In the genomic region with DNA sequence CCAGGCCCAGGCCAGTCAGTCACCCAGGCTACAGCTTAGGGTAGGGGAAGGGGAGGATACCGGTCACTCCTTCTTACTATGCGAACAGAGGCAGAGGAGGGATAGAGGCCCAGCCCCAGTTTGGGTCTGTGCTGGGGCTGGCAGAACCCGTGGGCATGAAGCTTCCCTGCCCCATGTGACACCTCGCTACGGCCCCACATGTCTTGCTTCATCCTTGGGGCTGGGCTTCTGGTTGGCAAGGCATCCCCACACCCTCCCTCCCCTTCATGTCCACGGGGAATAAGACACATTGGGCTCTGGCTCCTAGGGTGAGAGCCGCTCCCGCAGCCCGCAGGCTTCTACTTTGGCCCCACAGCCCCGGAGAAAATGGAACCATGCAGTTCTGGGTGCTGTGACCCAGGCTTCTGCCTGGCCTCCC, we compare ENCODE assay signal across 10 cellular contexts. TPM values are rescaled to one million over a fixed set of nuclear protein-coding genes. Genes with fewer than 3 reads are reported as not detected.
DNase-seq lines count a peak whose midpoint lies in the region; ATAC-seq and TF ChIP-seq lines count a peak whose summit lies in the region.
"Had no signal": no experiment of that assay in that cellular context is flagged by ENCODE, and none has a peak within 500 bp of the region (broad histone marks: within the 10 kb centered on the region; RNA-seq: fewer than 3 reads in every experiment).

No MANE protein-coding gene starts in this region.

- H2AK9ac ChIP-seq in IMR-90 (replicated peaks; ENCODE audit: low read depth, low read length, poor library complexity): peak overlapping the region; percentile 95

- H3K27me3 ChIP-seq in IMR-90 (ENCODE audit: control insufficient read depth, insufficient read depth, low read length) (no peaks in the 10 kb centered on the region), mesenchymal stem cell (ENCODE audit: control insufficient read depth in 1 of 2, insufficient read depth in 1 of 2, low read length in 2 of 2) (no peaks in the 10 kb centered on the region), subcutaneous abdominal adipose tissue (ENCODE audit: control insufficient read depth in 5 of 5, insufficient read depth in 4 of 5, low read length in 5 of 5) (no peaks in the 10 kb centered on the region), A673 (replicated peaks; ENCODE audit: insufficient read depth, low read depth, low read length, poor library complexity) (no peaks in the 10 kb centered on the region)

- ATAC-seq in IMR-90 (ENCODE audit: low read depth): 0 out of 2 replicates have a peak, but pooled peaks have one; percentile 15
- ATAC-seq in GM21447 (IDR thresholded peaks at IDR 0.05; ENCODE audit: unreplicated experiment): no peak
- ATAC-seq: activated CD8-positive, alpha-beta memory T cell treated with anti-CD3 and anti-CD28 coated beads, Interleukin-2, amount 10 ng/mL, durations not matched to agents 7 days and 5 days had no signal

- POLR2A ChIA-PET in IMR-90 (lab: Charles Lee; ENCODE audit: unreplicated experiment) (interaction anchor here (2.1 kb wide), 1 partner anchor 171 kb away, joined by 14 read pairs; a partner anchor contains a TSS), A673 (lab: Charles Lee; ENCODE audit: low non-redundant PET) (no interaction called here)

- H3K18ac ChIP-seq in IMR-90 (ENCODE audit: low read depth, low read length) (peak overlapping the region; percentile 82), mesenchymal stem cell (ENCODE audit: low read depth in 1 of 2, low read length in 2 of 2) (peak overlapping the region; percentile 91 to 94)

- intact Hi-C loops in IMR-90 (cut with micrococcal nuclease) (loop anchor here (1.0 to 2.0 kb wide), 2 partner anchors 16 to 168 kb away; no protein-coding TSS in a partner anchor), A673 (cut with micrococcal nuclease; ENCODE audit: unreplicated experiment) (no loop called here)
- intact Hi-C loops in dendritic cell treated with granulocyte-macrophage colony-stimulating factor and Interleukin-4, amounts not matched to agents 40 ng/mL and 50 ng/mL, for 4 days (cut with micrococcal nuclease): loop anchor here (2.0 kb wide), 1 partner anchor 32 kb away; a partner anchor contains a TSS

- H4K8ac ChIP-seq in IMR-90 (ENCODE audit: low read depth in 2 of 2, low read length in 2 of 2): peak overlapping the region; percentile 95 to 96
- H4K8ac ChIP-seq in mesenchymal stem cell (ENCODE audit: low read length): peak overlapping the region; percentile 96

- H3K27ac ChIP-seq in IMR-90 (ENCODE audit: insufficient read depth, low read length) (peak overlapping the region; percentile 91), mesenchymal stem cell (ENCODE audit: low read length, poor library complexity, severe bottlenecking) (peak overlapping the region; percentile 73), subcutaneous abdominal adipose tissue (ENCODE audit: low read depth, low read length) (peak overlapping the region; percentile 99), A673 (ENCODE audit: low read depth, low read length, poor library complexity, severe bottlenecking) (no peak overlapping the region)

- no peak overlapping the region for H3K4me3 Mint-ChIP-seq in dendritic cell treated with granulocyte-macrophage colony-stimulating factor and Interleukin-4, amounts not matched to agents 40 ng/mL and 50 ng/mL, for 4 days
- H3K4me3 Mint-ChIP-seq: activated CD8-positive, alpha-beta memory T cell treated with anti-CD3 and anti-CD28 coated beads, Interleukin-2, amount 10 ng/mL, durations not matched to agents 7 days and 5 days had no signal

- in situ Hi-C loops in IMR-90 (cut with MboI; ENCODE audit: low sequenced_read_pairs): no loop called here

- H3K23ac ChIP-seq in IMR-90 (ENCODE audit: low read depth, low read length) (peak overlapping the region; percentile 82), mesenchymal stem cell (ENCODE audit: low read length in 2 of 2) (no peak overlapping the region)

- H3K9me3 ChIP-seq in IMR-90 (ENCODE audit: control insufficient read depth, insufficient read depth, low read length): no peaks in the 10 kb centered on the region
- no peaks in the 10 kb centered on the region for H3K9me3 ChIP-seq in mesenchymal stem cell (ENCODE audit: control insufficient read depth, low read length)
- no peaks in the 10 kb centered on the region for H3K9me3 ChIP-seq in subcutaneous abdominal adipose tissue (ENCODE audit: control insufficient read depth in 5 of 5, low read length in 5 of 5)
- H3K9me3 ChIP-seq in A673 (ENCODE audit: low read depth, low read length, poor library complexity, severe bottlenecking): no peaks in the 10 kb centered on the region

- peak overlapping the region; percentile 92 to 97 for H2BK12ac ChIP-seq in mesenchymal stem cell (ENCODE audit: low read length in 2 of 2)

- H4K91ac ChIP-seq in IMR-90 (ENCODE audit: insufficient read depth, low read depth, low read length): peak overlapping the region; percentile 95
- H4K91ac ChIP-seq in mesenchymal stem cell (ENCODE audit: low read length): peak overlapping the region; percentile 91

- H3K4me2 ChIP-seq in IMR-90 (ENCODE audit: low read depth, low read length): no peak overlapping the region
- no peak overlapping the region for H3K4me2 ChIP-seq in mesenchymal stem cell (ENCODE audit: low read length, poor library complexity, severe bottlenecking)

- H3K27ac Mint-ChIP-seq in dendritic cell treated with granulocyte-macrophage colony-stimulating factor and Interleukin-4, amounts not matched to agents 40 ng/mL and 50 ng/mL, for 4 days: peak overlapping the region; percentile 86
- H3K27ac Mint-ChIP-seq: activated CD8-positive, alpha-beta memory T cell treated with anti-CD3 and anti-CD28 coated beads, Interleukin-2, amount 10 ng/mL, durations not matched to agents 7 days and 5 days had no signal

- no peak for DNase-seq in IMR-90
- DNase-seq in mesenchymal stem cell: no peak
- DNase-seq in NCI-H187 (lab: John Stamatoyannopoulos, UW): no peak
- DNase-seq in T-helper 1 cell: no peak
- no peak for DNase-seq in A673 (ENCODE audit: low spot score)
- DNase-seq: activated CD8-positive, alpha-beta memory T cell treated with anti-CD3 and anti-CD28 coated beads, Interleukin-2, amount 10 ng/mL, durations not matched to agents 7 days and 5 days; NCI-H1930 had no signal

- peaks cover 56% of the 10 kb centered on the region for H3K4me1 Mint-ChIP-seq in dendritic cell treated with granulocyte-macrophage colony-stimulating factor and Interleukin-4, amounts not matched to agents 40 ng/mL and 50 ng/mL, for 4 days (ENCODE audit: low read depth)

- H3K36me3 ChIP-seq in IMR-90 (ENCODE audit: control insufficient read depth, insufficient read depth, low read length) (peaks cover 24% of the 10 kb centered on the region), mesenchymal stem cell (ENCODE audit: control insufficient read depth in 1 of 2, insufficient read depth in 2 of 2, low read depth in 1 of 2, low read length in 2 of 2) (peaks cover 38 to 44% of the 10 kb centered on the region in 2 experiments), subcutaneous abdominal adipose tissue (ENCODE audit: control insufficient read depth in 5 of 5, insufficient read depth in 5 of 5, low read length in 5 of 5) (peaks cover 0 to 40% (median 39%) of the 10 kb centered on the region in 5 donors), A673 (ENCODE audit: insufficient read depth, low read length, poor library complexity, severe bottlenecking) (no peaks in the 10 kb centered on the region)

- no peaks in the 10 kb centered on the region for H3K9me3 Mint-ChIP-seq in dendritic cell treated with granulocyte-macrophage colony-stimulating factor and Interleukin-4, amounts not matched to agents 40 ng/mL and 50 ng/mL, for 4 days

- H2BK5ac ChIP-seq in IMR-90 (ENCODE audit: low read depth, low read length, poor library complexity, severe bottlenecking) (peak overlapping the region; percentile 90), mesenchymal stem cell (ENCODE audit: low read depth, low read length, poor library complexity, severe bottlenecking) (peak overlapping the region; percentile 20)

- no peaks in the 10 kb centered on the region for H3K27me3 Mint-ChIP-seq in dendritic cell treated with granulocyte-macrophage colony-stimulating factor and Interleukin-4, amounts not matched to agents 40 ng/mL and 50 ng/mL, for 4 days
- H3K27me3 Mint-ChIP-seq: activated CD8-positive, alpha-beta memory T cell treated with anti-CD3 and anti-CD28 coated beads, Interleukin-2, amount 10 ng/mL, durations not matched to agents 7 days and 5 days had no signal

- H3K79me1 ChIP-seq in IMR-90 (ENCODE audit: low read depth in 1 of 2, low read length in 2 of 2) (peaks cover 0 to 18% of the 10 kb centered on the region in 2 experiments; a peak in 1 of 4 replicates), mesenchymal stem cell (replicated peaks; ENCODE audit: low read length, poor library complexity, severe bottlenecking) (peaks cover 2% of the 10 kb centered on the region)

- peak overlapping the region; percentile 51 for H3K14ac ChIP-seq in IMR-90 (replicated peaks; ENCODE audit: low read depth, low read length)
- peak overlapping the region in 1 of 2 experiments; percentile 46 for H3K14ac ChIP-seq in mesenchymal stem cell (ENCODE audit: low read length in 2 of 2)

- H2BK120ac ChIP-seq in IMR-90 (ENCODE audit: low read depth, low read length) (peak overlapping the region; percentile 95), mesenchymal stem cell (ENCODE audit: low read depth, low read length) (peak overlapping the region; percentile 84)

- peak overlapping the region; percentile 83 for H4K5ac ChIP-seq in IMR-90 (ENCODE audit: low read depth, low read length)

- H2BK20ac ChIP-seq in IMR-90 (ENCODE audit: low read depth, low read length): peak overlapping the region; percentile 94

- CTCF ChIA-PET in IMR-90 (lab: Yijun Ruan, JAX): interaction anchor here (0.7 to 1.6 kb wide), 11 partner anchors 14 to 242 kb away, joined by 3 to 16 read pairs (median 4); a partner anchor contains a TSS
- CTCF ChIA-PET in A673 (lab: Charles Lee): no interaction called here

- no CpG with 5 or more reads among the region's 10 CpGs for WGBS in IMR-90 (ENCODE audit: extremely low coverage in 2 of 2, insufficient read length in 1 of 2), 2 experiments
- WGBS in mesenchymal stem cell: 94% methylated on average over 10 of the region's 10 CpGs

- H2AK5ac ChIP-seq in IMR-90 (ENCODE audit: low read depth, low read length) (peak overlapping the region; percentile 95), mesenchymal stem cell (ENCODE audit: low read length, severe bottlenecking) (peak overlapping the region; percentile 98)

- peaks cover 55% of the 10 kb centered on the region for H3K36me3 Mint-ChIP-seq in dendritic cell treated with granulocyte-macrophage colony-stimulating factor and Interleukin-4, amounts not matched to agents 40 ng/mL and 50 ng/mL, for 4 days (ENCODE audit: low read depth)
- H3K36me3 Mint-ChIP-seq: activated CD8-positive, alpha-beta memory T cell treated with anti-CD3 and anti-CD28 coated beads, Interleukin-2, amount 10 ng/mL, durations not matched to agents 7 days and 5 days had no signal

- H2AFZ ChIP-seq in IMR-90 (replicated peaks; ENCODE audit: low read length, poor library complexity) (peak overlapping the region; percentile 87), mesenchymal stem cell (ENCODE audit: low read depth, low read length) (no peak overlapping the region)

- H3K4me1 ChIP-seq in IMR-90 (ENCODE audit: control insufficient read depth, insufficient read depth, low read length) (peaks cover 25% of the 10 kb centered on the region), mesenchymal stem cell (ENCODE audit: control insufficient read depth, insufficient read depth, low read depth, low read length) (peaks cover 63% of the 10 kb centered on the region), subcutaneous abdominal adipose tissue (ENCODE audit: control insufficient read depth in 5 of 5, insufficient read depth in 5 of 5, low read length in 5 of 5) (peaks cover 43 to 81% (median 65%) of the 10 kb centered on the region in 5 donors), A673 (ENCODE audit: insufficient read depth, low read length, poor library complexity, severe bottlenecking) (no peaks in the 10 kb centered on the region)

- H3K9ac ChIP-seq in IMR-90 (ENCODE audit: low read depth, low read length) (peak overlapping the region; percentile 74), mesenchymal stem cell (ENCODE audit: low read length) (peak overlapping the region; percentile 89), subcutaneous abdominal adipose tissue (ENCODE audit: low read length in 5 of 5) (peak overlapping the region; percentile 62 to 77 (median 69))

- peaks cover 23% of the 10 kb centered on the region for H3K9me1 ChIP-seq in IMR-90 (ENCODE audit: insufficient read depth, low read length)

- H3K4me3 ChIP-seq in IMR-90 (ENCODE audit: insufficient read depth, low read depth, low read length) (no peak overlapping the region), mesenchymal stem cell (ENCODE audit: insufficient read depth in 1 of 2, low read depth in 1 of 2, low read length in 2 of 2) (no peak overlapping the region), subcutaneous abdominal adipose tissue (ENCODE audit: low read depth in 1 of 5, low read length in 5 of 5) (peak overlapping the region in 1 of 5 donors; percentile 17), A673 (ENCODE audit: low read depth, low read length, poor library complexity, severe bottlenecking) (no peak overlapping the region)

- TF ChIP-seq CTCF in IMR-90 (conservative IDR thresholded peaks at IDR 0.05; ENCODE audit: low read depth, low read length) (no peak), A673 (conservative IDR thresholded peaks at IDR 0.05; ENCODE audit: low read depth, low read length) (no peak)

- dilution Hi-C loops in IMR-90 (cut with HindIII; ENCODE audit: low sequenced_read_pairs, unreplicated experiment): no loop called here

- TF ChIP-seq POLR2A in IMR-90 (IDR thresholded peaks at IDR 0.05; ENCODE audit: low read depth, low read length): no peak

- peak overlapping the region; percentile 93 for H3K4ac ChIP-seq in IMR-90 (ENCODE audit: low read depth, low read length)
- H3K4ac ChIP-seq in mesenchymal stem cell (ENCODE audit: low read depth in 1 of 2, low read length in 2 of 2): peak overlapping the region; percentile 86 to 94

- no peaks in the 10 kb centered on the region for H4K20me1 ChIP-seq in IMR-90 (ENCODE audit: insufficient read depth, low read length)

- H2BK15ac ChIP-seq in IMR-90 (ENCODE audit: low read depth, low read length): peak overlapping the region; percentile 49; the same call in 1 of the 3 replicates
- peak overlapping the region; percentile 99 for H2BK15ac ChIP-seq in mesenchymal stem cell (ENCODE audit: low read depth, poor library complexity, severe bottlenecking)

- no peak for TF ChIP-seq RAD21 in IMR-90 (IDR thresholded peaks at IDR 0.05; ENCODE audit: low read length)

- peak overlapping the region; percentile 85 for H3K56ac ChIP-seq in IMR-90 (ENCODE audit: extremely low read depth, insufficient read depth, low read length)

- BruUV-seq in IMR-90 (replicated peaks; lab: Mats Ljungman, UMichigan) (no TSS peak), A673 (replicated peaks; lab: Mats Ljungman, UMichigan) (no TSS peak)

RNA-seq across cellular contexts. Expression of a gene that starts 32.4 kb away (rescaled TPM):
- total RNA-seq in IMR-90 (2012; rRNA removed) (9.0 and 10.3 TPM in 2 replicates), A673 (2021) (12.6 and 13.2 TPM in 2 replicates)
- 13.6 and 14.8 TPM in 2 replicates for polyA plus RNA-seq in IMR-90 (2012; rRNA removed)
- polyA plus RNA-seq in IMR-90 (2012; cell fraction: cytosol; rRNA removed): 12.6 and 13.7 TPM in 2 replicates
- 34.4 and 38.9 TPM in 2 replicates for polyA plus RNA-seq in IMR-90 (2012; cell fraction: nucleus; rRNA removed; ENCODE audit: low replicate concordance)
- 42.4 TPM for polyA plus RNA-seq in mesenchymal stem cell (2013, experiment 1 of 2)
- 39.8 TPM for polyA plus RNA-seq in mesenchymal stem cell (2013, experiment 2 of 2)

RNA-seq across cellular contexts. Expression of a gene that starts 48.5 kb away (rescaled TPM):
- total RNA-seq in IMR-90 (2012; rRNA removed): under 0.01 TPM in 2 replicates
- 0.02 TPM in 1 of 2 replicates, not detected in the other for polyA plus RNA-seq in IMR-90 (2012; rRNA removed)
- under 0.01 and 0.01 TPM in 2 replicates for polyA plus RNA-seq in IMR-90 (2012; cell fraction: cytosol; rRNA removed)
- 0.03 and 0.10 TPM in 2 replicates for polyA plus RNA-seq in IMR-90 (2012; cell fraction: nucleus; rRNA removed; ENCODE audit: low replicate concordance)
- 0.23 TPM for polyA plus RNA-seq in mesenchymal stem cell (2013, experiment 1 of 2)
- polyA plus RNA-seq in mesenchymal stem cell (2013, experiment 2 of 2): 0.25 TPM
- total RNA-seq in A673 (2021): not detected in 2 replicates
- total RNA-seq: activated CD8-positive, alpha-beta memory T cell treated with anti-CD3 and anti-CD28 coated beads, Interleukin-2, amount 10 ng/mL, durations not matched to agents 7 days and 5 days had no signal
